In the genomic region with DNA sequence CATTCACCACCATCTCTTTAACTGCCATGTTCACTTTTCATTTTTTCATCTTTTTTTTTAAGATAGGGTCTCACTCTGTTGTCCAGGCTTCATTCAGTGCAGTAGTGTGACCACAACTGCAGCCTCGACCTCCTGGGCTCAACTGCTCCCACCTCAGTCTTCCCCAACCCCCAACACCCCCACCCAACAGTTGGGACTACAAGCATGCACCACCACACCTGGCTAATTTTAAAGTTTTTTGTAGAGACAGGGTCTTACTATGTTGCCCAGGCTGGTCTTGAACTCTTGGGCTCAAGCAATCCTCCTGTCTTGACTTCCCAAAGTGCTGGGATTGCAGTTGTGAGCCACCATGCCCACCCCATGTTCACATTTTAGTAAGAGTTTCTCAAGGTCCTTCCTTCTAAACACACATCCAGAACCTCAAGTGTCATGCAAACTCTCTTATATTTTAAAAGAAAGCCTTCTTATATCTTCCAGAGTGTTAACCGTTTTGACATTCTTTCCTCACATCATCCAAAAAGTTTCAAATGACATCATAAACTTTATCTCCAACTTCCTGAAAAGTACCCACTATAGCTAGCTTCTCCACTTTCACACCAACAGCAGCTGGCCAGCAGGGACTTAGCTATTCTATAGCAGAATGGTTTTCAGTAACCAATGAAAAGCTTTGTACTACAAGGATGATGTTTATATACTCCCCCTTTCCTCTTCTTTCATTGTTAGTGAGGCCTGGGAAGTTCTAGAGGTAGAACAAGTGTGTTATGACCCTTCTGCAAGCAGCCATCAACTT, we compare ENCODE assay signal across 14 cellular contexts. TPM values are rescaled to one million over a fixed set of nuclear protein-coding genes. Genes with fewer than 3 reads are reported as not detected.
DNase-seq lines count a peak whose midpoint lies in the region; ATAC-seq and TF ChIP-seq lines count a peak whose summit lies in the region.
"Had no signal": no experiment of that assay in that cellular context is flagged by ENCODE, and none has a peak within 500 bp of the region (broad histone marks: within the 10 kb centered on the region; RNA-seq: fewer than 3 reads in every experiment).

No MANE protein-coding gene starts in this region.

- H3K9me3 Mint-ChIP-seq in CD4-positive, CD25-positive, alpha-beta regulatory T cell, result no peaks in the 10 kb centered on the region
- no peaks in the 10 kb centered on the region for H3K9me3 Mint-ChIP-seq in chondrocyte (ENCODE audit: low read depth)
- H3K9me3 Mint-ChIP-seq: activated naive CD8-positive, alpha-beta T cell treated with anti-CD3 and anti-CD28 coated beads for 36 hours; CD8-positive, alpha-beta memory T cell had no signal

- peak overlapping the region; percentile 48 to 72 (median 59) for H3K27ac Mint-ChIP-seq in CD4-positive, CD25-positive, alpha-beta regulatory T cell
- H3K27ac Mint-ChIP-seq in chondrocyte (ENCODE audit: unreplicated experiment), result no peak overlapping the region
- H3K27ac Mint-ChIP-seq: activated naive CD8-positive, alpha-beta T cell treated with anti-CD3 and anti-CD28 coated beads for 36 hours had no signal

- H3K27me3 Mint-ChIP-seq in CD4-positive, CD25-positive, alpha-beta regulatory T cell, result no peaks in the 10 kb centered on the region
- no peaks in the 10 kb centered on the region for H3K27me3 Mint-ChIP-seq in chondrocyte (ENCODE audit: low read depth)
- H3K27me3 Mint-ChIP-seq: activated naive CD8-positive, alpha-beta T cell treated with anti-CD3 and anti-CD28 coated beads for 36 hours; CD8-positive, alpha-beta memory T cell had no signal

- no peak overlapping the region for H3K27ac ChIP-seq in CD4-positive, CD25-positive, alpha-beta regulatory T cell (ENCODE audit: insufficient read depth, low read length, poor library complexity, severe bottlenecking)
- H3K27ac ChIP-seq: parathyroid adenoma, PC-9, thoracic aorta had no signal

- H3K4me3 ChIP-seq in CD4-positive, CD25-positive, alpha-beta regulatory T cell (ENCODE audit: low read depth, low read length), result no peak overlapping the region
- H3K4me3 ChIP-seq in fibroblast of the aortic adventitia (ENCODE audit: low read depth, low read length), result no peak overlapping the region
- H3K4me3 ChIP-seq: PC-9, thoracic aorta had no signal

- H3K36me3 Mint-ChIP-seq in CD4-positive, CD25-positive, alpha-beta regulatory T cell, result peaks cover 4% of the 10 kb centered on the region
- H3K36me3 Mint-ChIP-seq in chondrocyte (ENCODE audit: low read depth), result peaks cover 1% of the 10 kb centered on the region

- DNase-seq in CD4-positive, CD25-positive, alpha-beta regulatory T cell, result no peak
- DNase-seq in HEK293T (ENCODE audit: extremely low spot score) (peak; percentile 16), RPMI8226 (peak; percentile 8), fibroblast of the aortic adventitia (ENCODE audit: low read depth) (peak; percentile 4), AG20443 (ENCODE audit: low spot score) (no peak), NCI-H1436 (lab: John Stamatoyannopoulos, UW) (no peak), chondrocyte (ENCODE audit: low spot score) (no peak)
- DNase-seq: activated naive CD8-positive, alpha-beta T cell treated with anti-CD3 and anti-CD28 coated beads for 36 hours; CD8-positive, alpha-beta memory T cell; central memory CD4-positive, alpha-beta T cell; PC-9 had no signal

- H3K4me1 ChIP-seq in CD4-positive, CD25-positive, alpha-beta regulatory T cell (ENCODE audit: control insufficient read depth, insufficient read depth, low read length, poor library complexity, severe bottlenecking), result peaks cover 3% of the 10 kb centered on the region
- H3K4me1 ChIP-seq: parathyroid adenoma had no signal

- TF ChIP-seq CTCF in fibroblast of the aortic adventitia (IDR thresholded peaks at IDR 0.05; ENCODE audit: insufficient read depth, low read length) (no peak), chondrocyte (IDR thresholded peaks at IDR 0.05) (no peak)

- POLR2A ChIA-PET in HEK293T (lab: Yijun Ruan, JAX), result no interaction called here

- no peaks in the 10 kb centered on the region for H3K9me3 ChIP-seq in CD4-positive, CD25-positive, alpha-beta regulatory T cell (ENCODE audit: control insufficient read depth in 2 of 2, low read length in 2 of 2)
- H3K9me3 ChIP-seq: thoracic aorta had no signal

- no peak overlapping the region for H3K4me3 Mint-ChIP-seq in CD4-positive, CD25-positive, alpha-beta regulatory T cell
- no peak overlapping the region for H3K4me3 Mint-ChIP-seq in chondrocyte (ENCODE audit: unreplicated experiment)
- H3K4me3 Mint-ChIP-seq: activated naive CD8-positive, alpha-beta T cell treated with anti-CD3 and anti-CD28 coated beads for 36 hours; CD8-positive, alpha-beta memory T cell had no signal

- H3K36me3 ChIP-seq in CD4-positive, CD25-positive, alpha-beta regulatory T cell (ENCODE audit: control insufficient read depth, insufficient read depth, low read length), result no peaks in the 10 kb centered on the region
- H3K36me3 ChIP-seq: thoracic aorta had no signal

- CTCF ChIA-PET in HEK293T (lab: Yijun Ruan, JAX), result interaction anchor here (0.6 to 0.8 kb wide), 3 partner anchors 29 to 401 kb away, joined by 3 to 11 read pairs (median 4); no protein-coding TSS in a partner anchor

- no peak for ATAC-seq in CD4-positive, CD25-positive, alpha-beta regulatory T cell (ENCODE audit: low read depth in 2 of 2)
- no peak for ATAC-seq in GM18520 (IDR thresholded peaks at IDR 0.05; ENCODE audit: unreplicated experiment)

- no peaks in the 10 kb centered on the region for H3K27me3 ChIP-seq in CD4-positive, CD25-positive, alpha-beta regulatory T cell (ENCODE audit: control insufficient read depth, insufficient read depth, low read length)

- peaks cover 17 to 43% (median 27%) of the 10 kb centered on the region in 4 donors for H3K4me1 Mint-ChIP-seq in CD4-positive, CD25-positive, alpha-beta regulatory T cell
- peaks cover 12% of the 10 kb centered on the region for H3K4me1 Mint-ChIP-seq in chondrocyte (ENCODE audit: low read depth)

TF ChIP-seq in HEK293T, 16 proteins besides CTCF, POLR2A, EP300 and RAD21:
- TF ChIP-seq L3MBTL2 (conservative IDR thresholded peaks at IDR 0.05) (no peak), ZNF384 (IDR thresholded peaks at IDR 0.05) (0 out of 2 replicates have a peak, but pooled peaks have one; percentile 28)

RNA-seq across cellular contexts. Expression of a gene that starts 49.3 kb away (rescaled TPM):
- total RNA-seq in CD4-positive, CD25-positive, alpha-beta regulatory T cell, result 320 TPM
- 1 to 10 TPM; 1.1 to 2.9 (median 1.7) TPM for polyA plus RNA-seq in CD4-positive, CD25-positive, alpha-beta regulatory T cell
- total RNA-seq in fibroblast of the aortic adventitia (ENCODE audit: low replicate concordance), result 8.1 and 21.3 TPM in 2 replicates
- total RNA-seq in chondrocyte, result 68.0 to 76.3 TPM (median 73.3 TPM) in 3 replicates

RNA-seq across cellular contexts. Expression of a gene that starts 49.5 kb away (rescaled TPM):
- 23.4 TPM for total RNA-seq in CD4-positive, CD25-positive, alpha-beta regulatory T cell
- polyA plus RNA-seq in CD4-positive, CD25-positive, alpha-beta regulatory T cell, result 10 to 100 TPM in 2 of 4 donors, 1 to 10 TPM in 2; 4.4 to 13.5 (median 11.1) TPM
- total RNA-seq in fibroblast of the aortic adventitia (ENCODE audit: low replicate concordance), result 1.6 and 7.0 TPM in 2 replicates
- total RNA-seq in chondrocyte, result 18.5 to 22.7 TPM (median 21.0 TPM) in 3 replicates

Comparison
In these comparisons a context has a peak if more than half of its experiments do, and no peak if none do; other contexts are left out.
1. DNase-seq: peak in HEK293T (single experiment), RPMI8226 (single experiment) and fibroblast of the aortic adventitia (single experiment); none in CD4-positive, CD25-positive, alpha-beta regulatory T cell (0 of 3), AG20443 (single experiment), NCI-H1436 (single experiment) and chondrocyte (single experiment).